In the genomic region with DNA sequence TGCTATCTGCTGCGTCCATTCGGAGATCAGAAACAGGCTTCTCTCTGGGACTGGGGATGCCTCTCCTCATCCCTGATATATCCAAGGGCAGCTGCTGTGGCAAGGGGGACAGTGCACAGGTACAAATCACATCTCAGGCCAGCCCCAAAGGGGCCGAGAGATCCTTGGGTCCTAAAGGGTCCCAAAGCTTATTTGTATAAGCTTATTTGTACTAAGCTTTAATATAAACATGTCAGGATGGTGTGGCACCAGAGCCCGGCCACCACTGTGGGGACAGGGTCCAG, we compare ENCODE assay signal across 1 cellular context.
TF ChIP-seq lines count a peak whose summit lies in the region.

No MANE protein-coding gene starts in this region.

TF ChIP-seq in H1, 55 proteins besides CTCF, POLR2A, EP300 and RAD21 (continued from another document):
- no peak for TF ChIP-seq POU5F1 (IDR thresholded peaks at IDR 0.05; ENCODE audit: low read depth, low read length)
- no peak for TF ChIP-seq USF2 (IDR thresholded peaks at IDR 0.05; ENCODE audit: low read length)
- TF ChIP-seq GABPA (IDR thresholded peaks at IDR 0.05; ENCODE audit: borderline replicate concordance, insufficient read depth, low read length) = no peak
- TF ChIP-seq CREB1 (IDR thresholded peaks at IDR 0.05) = no peak
- no peak for TF ChIP-seq NRF1 (IDR thresholded peaks at IDR 0.05; ENCODE audit: low read depth, low read length)
- TF ChIP-seq JUND (IDR thresholded peaks at IDR 0.05; ENCODE audit: low read length) = no peak
- TF ChIP-seq RNF2 (IDR thresholded peaks at IDR 0.05; ENCODE audit: borderline replicate concordance, low read depth, low read length, missing control alignments, poor library complexity, severe bottlenecking) = no peak
- TF ChIP-seq RXRA (IDR thresholded peaks at IDR 0.05; ENCODE audit: insufficient read depth, low read depth, low read length) = no peak
- TF ChIP-seq NANOG (IDR thresholded peaks at IDR 0.05; ENCODE audit: insufficient read depth, low read depth, low read length, poor library complexity, severe bottlenecking) = no peak
- no peak for TF ChIP-seq BCL11A (IDR thresholded peaks at IDR 0.05; ENCODE audit: low read depth in 2 of 2, low read length in 2 of 2)
- no peak for TF ChIP-seq SP2 (IDR thresholded peaks at IDR 0.05; ENCODE audit: low read length)
TF ChIP-seq in H1: peak in this region for 0.
